11 cellular contexts compared by ENCODE assay signal in genomic region chr19:38046254-38047047, GRCh38.
DNase-seq lines count a peak whose midpoint lies in the region; ATAC-seq and TF ChIP-seq lines count a peak whose summit lies in the region.
"Had no signal": no experiment of that assay in that cellular context is flagged by ENCODE, and none has a peak within 500 bp of the region (broad histone marks: within the 10 kb centered on the region; RNA-seq: fewer than 3 reads in every experiment).

No MANE protein-coding gene starts in this region.

- peaks cover 2% of the 10 kb centered on the region for H3K9me3 Mint-ChIP-seq in activated CD4-positive, alpha-beta T cell treated with anti-CD3 and anti-CD28 coated beads for 36 hours (ENCODE audit: low read depth)

- intact Hi-C loops in activated CD4-positive, alpha-beta T cell treated with anti-CD3 and anti-CD28 coated beads for 36 hours (cut with DNase I, micrococcal nuclease): loop anchor here in 1 of 2 experiments (5.0 kb wide), 2 partner anchors 44 to 139 kb away; partner anchors contain the start of genes SIPA1L3 and WDR87
- intact Hi-C loops in cardiac septum (cut with DNase I): no loop called here

- peaks cover 47% of the 10 kb centered on the region for H3K4me1 Mint-ChIP-seq in activated CD4-positive, alpha-beta T cell treated with anti-CD3 and anti-CD28 coated beads for 36 hours

- H3K23ac ChIP-seq in neuronal stem cell (ENCODE audit: low read depth, low read length, poor library complexity): no peak overlapping the region

- no peak overlapping the region for H2BK12ac ChIP-seq in neuronal stem cell (ENCODE audit: low read length)

- H2BK15ac ChIP-seq in neuronal stem cell (ENCODE audit: low read length): no peak overlapping the region

- no peak overlapping the region for H4K91ac ChIP-seq in neuronal stem cell (ENCODE audit: low read depth, low read length, poor library complexity)

- H3K9ac ChIP-seq in OCI-LY1 (ENCODE audit: low read length): peak overlapping the region; percentile 56
- no peak overlapping the region for H3K9ac ChIP-seq in neuronal stem cell (ENCODE audit: low read depth, low read length, poor library complexity)

- H3K27ac Mint-ChIP-seq in activated CD4-positive, alpha-beta T cell treated with anti-CD3 and anti-CD28 coated beads for 36 hours: peak overlapping the region; percentile 97

- POLR2A ChIA-PET in activated CD4-positive, alpha-beta T cell treated with anti-CD3 and anti-CD28 coated beads for 36 hours (lab: Charles Lee): no interaction called here

- H3K4ac ChIP-seq in neuronal stem cell (ENCODE audit: low read length): no peak overlapping the region

- no peaks in the 10 kb centered on the region for H3K9me2 ChIP-seq in OCI-LY1 (ENCODE audit: low read depth, low read length)

- H3K79me2 ChIP-seq in OCI-LY1 (ENCODE audit: insufficient read depth, low read length): no peaks in the 10 kb centered on the region

- H3K36me3 Mint-ChIP-seq in activated CD4-positive, alpha-beta T cell treated with anti-CD3 and anti-CD28 coated beads for 36 hours (ENCODE audit: low read depth): peaks cover 3% of the 10 kb centered on the region

- WGBS in neuronal stem cell (ENCODE audit: extremely low coverage in 2 of 2, insufficient read length in 2 of 2, insufficient replicate concordance in 1 of 2), 2 donors: no CpG with 5 or more reads among the region's 21 CpGs

- peak overlapping the region; percentile 41 for H3K14ac ChIP-seq in neuronal stem cell (ENCODE audit: low read length)

- H3K9me3 ChIP-seq in OCI-LY1 (ENCODE audit: low read length): peaks cover 4% of the 10 kb centered on the region; the same call in 1 of the 2 replicates
- peaks cover 0 to 2% of the 10 kb centered on the region in 2 donors for H3K9me3 ChIP-seq in neuronal stem cell (replicated peaks in 1 of 2; ENCODE audit: control insufficient read depth in 2 of 2, insufficient read depth in 1 of 2, low read depth in 1 of 2, low read length in 2 of 2)

- peak overlapping the region; percentile 79 for H3K18ac ChIP-seq in neuronal stem cell (ENCODE audit: low read length)

- H2AFZ ChIP-seq in OCI-LY1 (ENCODE audit: low read length) (no peak overlapping the region), neuronal stem cell (ENCODE audit: low read length) (no peak overlapping the region)

- no peaks in the 10 kb centered on the region for H4K20me1 ChIP-seq in OCI-LY1 (ENCODE audit: insufficient read depth, low read length)

- H3K4me3 Mint-ChIP-seq in activated CD4-positive, alpha-beta T cell treated with anti-CD3 and anti-CD28 coated beads for 36 hours: no peak overlapping the region

- H4K8ac ChIP-seq in neuronal stem cell (ENCODE audit: low read depth, low read length): no peak overlapping the region

- H3K27me3 ChIP-seq in OCI-LY1 (ENCODE audit: insufficient read depth, low read length) (no peaks in the 10 kb centered on the region), neuronal stem cell (ENCODE audit: control insufficient read depth in 3 of 3, insufficient read depth in 3 of 3, low read depth in 1 of 3, low read length in 3 of 3) (no peaks in the 10 kb centered on the region)

- H2BK120ac ChIP-seq in neuronal stem cell (ENCODE audit: low read depth, low read length): no peak overlapping the region

- TF ChIP-seq CTCF in OCI-LY1 (IDR thresholded peaks at IDR 0.05; ENCODE audit: low read length): peak; percentile 7; the same call in 1 of the 2 replicates

- H3K79me1 ChIP-seq in neuronal stem cell (ENCODE audit: low read depth, low read length): peaks cover 5% of the 10 kb centered on the region

- peaks cover 70% of the 10 kb centered on the region for H3K4me1 ChIP-seq in OCI-LY1 (ENCODE audit: insufficient read depth, low read length, severe bottlenecking)
- peaks cover 7 to 22% of the 10 kb centered on the region in 2 donors for H3K4me1 ChIP-seq in neuronal stem cell (ENCODE audit: control insufficient read depth in 2 of 2, insufficient read depth in 1 of 2, low read depth in 1 of 2, low read length in 2 of 2)

- peaks cover 13% of the 10 kb centered on the region; the same call in 1 of the 2 replicates for H3F3A ChIP-seq in OCI-LY1 (ENCODE audit: insufficient read depth, low read length)

- ATAC-seq in activated CD4-positive, alpha-beta T cell treated with anti-CD3 and anti-CD28 coated beads for 36 hours: no peak
- peak; percentile 28 for ATAC-seq in GM21447 (IDR thresholded peaks at IDR 0.05; ENCODE audit: unreplicated experiment)
- ATAC-seq: right cardiac atrium had no signal

- peak; percentile 41 for DNase-seq in activated CD4-positive, alpha-beta T cell treated with anti-CD3 and anti-CD28 coated beads for 36 hours
- DNase-seq in activated CD4-positive, alpha-beta T cell treated with anti-CD3 and anti-CD28 coated beads for 1 hour: no peak
- DNase-seq in neuronal stem cell (ENCODE audit: low spot score): no peak
- DNase-seq in AG08395 (ENCODE audit: low spot score): no peak
- DNase-seq in cardiac septum (ENCODE audit: low spot score): no peak
- DNase-seq in NCI-H2196 treated with DMSO at 0.1 percent for 48 hours (lab: John Stamatoyannopoulos, UW; ENCODE audit: unreplicated experiment): no peak
- DNase-seq: GDM1, right cardiac atrium had no signal

- H2BK5ac ChIP-seq in neuronal stem cell (ENCODE audit: low read length): peak overlapping the region; percentile 11

- H3K4me2 ChIP-seq in OCI-LY1 (ENCODE audit: low read length) (peak overlapping the region; percentile 56), neuronal stem cell (ENCODE audit: insufficient read depth, low read length, poor library complexity, severe bottlenecking) (no peak overlapping the region)

- CTCF ChIA-PET in activated CD4-positive, alpha-beta T cell treated with anti-CD3 and anti-CD28 coated beads for 36 hours (lab: Charles Lee): interaction anchor here (0.7 to 1.0 kb wide), 4 partner anchors 13 to 92 kb away, joined by 3 to 5 read pairs (median 4); no protein-coding TSS in a partner anchor

- peak overlapping the region; percentile 16 for H3K4me3 ChIP-seq in OCI-LY1 (ENCODE audit: low read depth, low read length, poor library complexity, severe bottlenecking)
- no peak overlapping the region for H3K4me3 ChIP-seq in neuronal stem cell (ENCODE audit: low read length in 2 of 2)

- H3K27ac ChIP-seq in OCI-LY1 (ENCODE audit: low read depth, low read length, poor library complexity, severe bottlenecking) (peak overlapping the region; percentile 98), neuronal stem cell (replicated peaks; ENCODE audit: low read length) (no peak overlapping the region)
- H3K27ac ChIP-seq: 22Rv1 had no signal

- H3K27me3 Mint-ChIP-seq in activated CD4-positive, alpha-beta T cell treated with anti-CD3 and anti-CD28 coated beads for 36 hours: no peaks in the 10 kb centered on the region

- H2AK5ac ChIP-seq in neuronal stem cell (ENCODE audit: low read depth, low read length): no peak overlapping the region

- no peaks in the 10 kb centered on the region; the same call in 1 of the 2 replicates for H3K36me3 ChIP-seq in OCI-LY1 (ENCODE audit: insufficient read depth, low read length)
- no peaks in the 10 kb centered on the region for H3K36me3 ChIP-seq in neuronal stem cell (replicated peaks in 1 of 2; ENCODE audit: control insufficient read depth in 2 of 2, insufficient read depth in 2 of 2, low read length in 2 of 2)
